ENCODE assay signal across 8 cellular contexts in the genomic region with DNA sequence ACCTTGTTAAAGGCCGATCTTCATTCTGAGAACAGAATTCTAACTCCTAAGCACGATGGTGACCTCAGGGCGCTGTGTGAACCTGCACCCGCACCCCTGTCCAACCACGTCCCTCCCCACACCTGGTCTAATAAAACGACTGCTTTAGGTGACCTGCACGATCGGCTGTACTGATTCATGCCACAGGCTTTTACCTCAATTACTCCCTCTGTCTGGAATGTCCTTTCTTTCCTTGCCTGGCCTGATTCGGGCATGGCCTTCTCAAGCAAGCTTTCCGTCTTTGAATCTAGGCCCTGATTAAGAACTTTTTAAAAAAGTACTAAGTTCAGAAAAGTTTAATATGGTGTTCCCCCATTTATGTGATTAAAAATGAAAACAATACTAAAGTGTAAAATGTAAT. TPM values are rescaled to one million over a fixed set of nuclear protein-coding genes. Genes with fewer than 3 reads are reported as not detected.
DNase-seq lines count a peak whose midpoint lies in the region; ATAC-seq and TF ChIP-seq lines count a peak whose summit lies in the region.

No MANE protein-coding gene starts in this region.

- no TSS peak for BruUV-seq in Panc1 (replicated peaks; lab: Mats Ljungman, UMichigan)

- intact Hi-C loops in Panc1 (cut with micrococcal nuclease; ENCODE audit: unreplicated experiment), result no loop called here

- peaks cover 21% of the 10 kb centered on the region for H3K4me1 Mint-ChIP-seq in endodermal cell
- H3K4me1 Mint-ChIP-seq in naive thymus-derived CD8-positive, alpha-beta T cell, result peaks cover 14 to 41% (median 34%) of the 10 kb centered on the region in 4 donors

- no peaks in the 10 kb centered on the region for H3K27me3 Mint-ChIP-seq in endodermal cell (ENCODE audit: insufficient read depth)
- H3K27me3 Mint-ChIP-seq in naive thymus-derived CD8-positive, alpha-beta T cell, result peaks cover 0 to 5% (median 0%) of the 10 kb centered on the region in 5 donors

- H3K9me3 ChIP-seq in Panc1 (ENCODE audit: control insufficient read depth, insufficient read depth, low read depth, low read length) (no peaks in the 10 kb centered on the region), endodermal cell (ENCODE audit: control insufficient read depth, low read length) (no peaks in the 10 kb centered on the region)

- H3K36me3 Mint-ChIP-seq in endodermal cell (ENCODE audit: low read depth), result no peaks in the 10 kb centered on the region
- H3K36me3 Mint-ChIP-seq in naive thymus-derived CD8-positive, alpha-beta T cell, result no peaks in the 10 kb centered on the region

- CTCF ChIA-PET in Panc1 (lab: Charles Lee), result interaction anchor here (0.6 kb wide), 2 partner anchors 14 to 171 kb away, joined by 3 to 8 read pairs; no protein-coding TSS in a partner anchor

- WGBS in endodermal cell (ENCODE audit: insufficient coverage in 1 of 2, insufficient read length in 1 of 2), 2 experiments, result 15 to 26% methylated on average over 8 to 10 of the region's 10 CpGs

- H3K27ac ChIP-seq in Panc1 (ENCODE audit: low read length), result peak overlapping the region; percentile 99
- H3K27ac ChIP-seq in endodermal cell (ENCODE audit: low read depth, low read length), result peak overlapping the region; percentile 91

- H3K4me3 ChIP-seq in Panc1 (ENCODE audit: low read depth in 2 of 2, low read length in 2 of 2), result peak overlapping the region; percentile 96 to 97
- H3K4me3 ChIP-seq in endodermal cell (ENCODE audit: low read length), result peak overlapping the region; percentile 92

- peak; percentile 17 for DNase-seq in G401 (ENCODE audit: low spot score)
- no peak for DNase-seq in Panc1 (ENCODE audit: low read depth, low spot score)
- DNase-seq in endodermal cell, result peak; percentile 55
- no peak for DNase-seq in naive thymus-derived CD8-positive, alpha-beta T cell
- no peak for DNase-seq in inferior parietal cortex (ENCODE audit: extremely low spot score)
- DNase-seq in SIG-M5 (lab: John Stamatoyannopoulos, UW), result no peak
- no peak for DNase-seq in NCI-H524 treated with DMSO at 0.1 percent for 48 hours (lab: John Stamatoyannopoulos, UW)
- no peak for DNase-seq in globus pallidus (ENCODE audit: low spot score)

- H3K36me3 ChIP-seq in Panc1 (ENCODE audit: control insufficient read depth, insufficient read depth, low read length) (peaks cover 7% of the 10 kb centered on the region; the same call in 1 of the 2 replicates), endodermal cell (ENCODE audit: control insufficient read depth, insufficient read depth, low read length) (no peaks in the 10 kb centered on the region)

- POLR2A ChIA-PET in Panc1 (lab: Charles Lee), result interaction anchor here (0.6 kb wide), 2 partner anchors 11 to 47 kb away, joined by 6 to 7 read pairs; no protein-coding TSS in a partner anchor
- POLR2A ChIA-PET in naive thymus-derived CD8-positive, alpha-beta T cell (lab: Charles Lee), result interaction anchor here (0.6 to 3.5 kb wide), 9 partner anchors 17 to 971 kb away, joined by 3 to 44 read pairs (median 5); a partner anchor contains a TSS

- H3K9me3 Mint-ChIP-seq in endodermal cell, result no peaks in the 10 kb centered on the region
- no peaks in the 10 kb centered on the region for H3K9me3 Mint-ChIP-seq in naive thymus-derived CD8-positive, alpha-beta T cell

- H3K27me3 ChIP-seq in Panc1 (ENCODE audit: control insufficient read depth, insufficient read depth, low read length) (no peaks in the 10 kb centered on the region), endodermal cell (ENCODE audit: control insufficient read depth, insufficient read depth, low read length, poor library complexity, severe bottlenecking) (no peaks in the 10 kb centered on the region)

- TF ChIP-seq CTCF in Panc1 (IDR thresholded peaks at IDR 0.05), result no peak
- TF ChIP-seq CTCF in endodermal cell (conservative IDR thresholded peaks at IDR 0.05), result no peak

- H3K27ac Mint-ChIP-seq in endodermal cell, result peak overlapping the region; percentile 99
- H3K27ac Mint-ChIP-seq in naive thymus-derived CD8-positive, alpha-beta T cell, result peak overlapping the region; percentile 97 to 100 (median 100)

- H3K4me1 ChIP-seq in Panc1 (ENCODE audit: control insufficient read depth, insufficient read depth, low read length), result peaks cover 47% of the 10 kb centered on the region
- peaks cover 6% of the 10 kb centered on the region for H3K4me1 ChIP-seq in endodermal cell (ENCODE audit: control insufficient read depth, insufficient read depth, low read length)

- peak overlapping the region; percentile 94 for H3K9ac ChIP-seq in endodermal cell (ENCODE audit: extremely low read depth, low read length, poor library complexity, severe bottlenecking)

- ATAC-seq in Panc1, result no peak
- no peak for ATAC-seq in naive thymus-derived CD8-positive, alpha-beta T cell

- H3K4me3 Mint-ChIP-seq in endodermal cell, result peak overlapping the region; percentile 80
- peak overlapping the region; percentile 94 to 100 (median 99) for H3K4me3 Mint-ChIP-seq in naive thymus-derived CD8-positive, alpha-beta T cell

- in situ Hi-C loops in G401 (cut with HindIII; ENCODE audit: low sequenced_read_pairs), result no loop called here
- in situ Hi-C loops in Panc1 (cut with HindIII; ENCODE audit: low pct_unique_long_range_greater_than_20kb, low sequenced_read_pairs), result no loop called here

RNA-seq across cellular contexts. Expression of a gene that starts 0.8 kb away (rescaled TPM):
- total RNA-seq in G401 (2014; rRNA removed; shearing (Covaris generic)), result 67.8 and 97.3 TPM in 2 replicates
- 135 TPM for total RNA-seq in Panc1 (2021; ENCODE audit: unreplicated experiment)
- polyA plus RNA-seq in Panc1 (2012; ENCODE audit: insufficient read length), result 38.6 TPM
- 100 to 1,000 TPM; 139 to 160 TPM for total RNA-seq in endodermal cell
- 117 TPM for polyA plus RNA-seq in endodermal cell (2013, experiment 1 of 2)
- 121 TPM for polyA plus RNA-seq in endodermal cell (2013, experiment 2 of 2)
- total RNA-seq in naive thymus-derived CD8-positive, alpha-beta T cell, result 100 to 1,000 TPM; 168 to 169 TPM
- polyA plus RNA-seq in naive thymus-derived CD8-positive, alpha-beta T cell, result 100 to 1,000 TPM; 110 to 131 (median 125) TPM

RNA-seq across cellular contexts. Expression of a gene that starts 37.1 kb away (rescaled TPM):
- total RNA-seq in G401 (2014; rRNA removed; shearing (Covaris generic)), result 0.06 TPM in 1 of 2 replicates, not detected in the other
- 0.36 TPM for total RNA-seq in Panc1 (2021; ENCODE audit: unreplicated experiment)
- 0.24 TPM for polyA plus RNA-seq in Panc1 (2012; ENCODE audit: insufficient read length)
- total RNA-seq in endodermal cell, result 10 to 100 TPM in 1 of 2 donors, 1 to 10 TPM in 1; 4.2 to 11.1 TPM
- 1.9 TPM for polyA plus RNA-seq in endodermal cell (2013, experiment 1 of 2)
- polyA plus RNA-seq in endodermal cell (2013, experiment 2 of 2), result 1.6 TPM
- total RNA-seq in naive thymus-derived CD8-positive, alpha-beta T cell, result not detected
- not detected for polyA plus RNA-seq in naive thymus-derived CD8-positive, alpha-beta T cell

Comparison
In these comparisons a context has a peak if more than half of its experiments do, and no peak if none do; other contexts are left out.
1. DNase-seq: peak in G401 (single experiment) and endodermal cell (single experiment); none in Panc1 (single experiment), naive thymus-derived CD8-positive, alpha-beta T cell (0 of 10), inferior parietal cortex (single experiment), SIG-M5 (single experiment), NCI-H524 treated with DMSO at 0.1 percent for 48 hours (single experiment) and globus pallidus (single experiment).